Comparison of ENCODE assay signal across 26 cellular contexts in genomic region chr2:170365686-170366085, GRCh38.
"Had no signal": no experiment of that assay in that cellular context is flagged by ENCODE, and none has a peak within 500 bp of the region (broad histone marks: within the 10 kb centered on the region; RNA-seq: fewer than 3 reads in every experiment).

No MANE protein-coding gene starts in this region.

- H3K36me3 Mint-ChIP-seq: immature natural killer cell; mesothelial cell of epicardium; naive thymus-derived CD4-positive, alpha-beta T cell; natural killer cell treated with Interleukin-12 subunit alpha and Interleukin-12 subunit beta and Interleukin-15 and Interleukin-18, amount 100 ng/mL, for 72 hours; stimulated activated naive B cell treated with anti-CD40 and anti-IgM and Interleukin-4, amounts not matched to agents 10 μg/mL and 1 μg/mL and 100 μg/mL, for 72 hours had no signal

- H3K9me3 Mint-ChIP-seq: immature natural killer cell; mesothelial cell of epicardium; naive thymus-derived CD4-positive, alpha-beta T cell; natural killer cell treated with Interleukin-12 subunit alpha and Interleukin-12 subunit beta and Interleukin-15 and Interleukin-18, amount 100 ng/mL, for 72 hours; stimulated activated naive B cell treated with anti-CD40 and anti-IgM and Interleukin-4, amounts not matched to agents 10 μg/mL and 1 μg/mL and 100 μg/mL, for 72 hours had no signal

- ATAC-seq: left colon; left lung; lower lobe of right lung; mucosa of descending colon; naive thymus-derived CD4-positive, alpha-beta T cell; right lobe of liver; stimulated activated naive B cell treated with anti-CD40 and anti-IgM and Interleukin-4, amounts not matched to agents 10 μg/mL and 1 μg/mL and 100 μg/mL, for 72 hours; stimulated activated naive CD8-positive, alpha-beta T cell treated with anti-CD3 and anti-CD28 coated beads, Interleukin-15, Interleukin-2, amounts not matched to agents 100 U/mL and 50 U/mL, for 24 hours; upper lobe of right lung had no signal

- H3K27ac Mint-ChIP-seq: immature natural killer cell; mesothelial cell of epicardium; naive thymus-derived CD4-positive, alpha-beta T cell; natural killer cell treated with Interleukin-12 subunit alpha and Interleukin-12 subunit beta and Interleukin-15 and Interleukin-18, amount 100 ng/mL, for 72 hours; progenitor cell of endocrine pancreas; stimulated activated naive B cell treated with anti-CD40 and anti-IgM and Interleukin-4, amounts not matched to agents 10 μg/mL and 1 μg/mL and 100 μg/mL, for 72 hours had no signal

- DNase-seq: hypothalamus; immature natural killer cell; kidney; left colon; left lung; lower lobe of right lung; mammary epithelial cell; mesenchymal stem cell; mucosa of descending colon; naive thymus-derived CD4-positive, alpha-beta T cell; ovary; right lobe of liver; stimulated activated CD4-positive, alpha-beta T cell treated with anti-CD3 and anti-CD28 coated beads, Interleukin-1b, Interleukin-23, amount 100 ng/mL, for 48 hours; stimulated activated CD4-positive, alpha-beta T cell treated with anti-CD3 and anti-CD28 coated beads, Interleukin-2, amount 100 ng/mL, for 48 hours; stimulated activated naive B cell treated with anti-CD40 and anti-IgM and Interleukin-4, amounts not matched to agents 10 μg/mL and 1 μg/mL and 100 μg/mL, for 72 hours; stimulated activated naive CD8-positive, alpha-beta T cell treated with anti-CD3 and anti-CD28 coated beads, Interleukin-15, Interleukin-2, amounts not matched to agents 100 U/mL and 50 U/mL, for 24 hours; stomach; testis; thyroid gland; transverse colon; upper lobe of right lung had no signal

- H3K4me1 Mint-ChIP-seq: mesothelial cell of epicardium had no signal

- H3K4me3 Mint-ChIP-seq: immature natural killer cell; mesothelial cell of epicardium; naive thymus-derived CD4-positive, alpha-beta T cell; natural killer cell treated with Interleukin-12 subunit alpha and Interleukin-12 subunit beta and Interleukin-15 and Interleukin-18, amount 100 ng/mL, for 72 hours; stimulated activated naive B cell treated with anti-CD40 and anti-IgM and Interleukin-4, amounts not matched to agents 10 μg/mL and 1 μg/mL and 100 μg/mL, for 72 hours had no signal

- FAIRE-seq: islet of Langerhans, kidney, urothelium cell line had no signal
